ENCODE assay signal across 2 cellular contexts in genomic region chr3:32947466-32948238, GRCh38.
TF ChIP-seq lines count a peak whose summit lies in the region.

No MANE protein-coding gene starts in this region.

TF ChIP-seq in WTC11, 78 proteins besides CTCF, POLR2A, EP300 and RAD21 (continued from another document):
- TF ChIP-seq IRF1 (CRISPR knock-in tag; IDR thresholded peaks at IDR 0.05), result no peak

TF ChIP-seq in HepG2, 621 proteins besides CTCF, POLR2A, EP300 and RAD21 (continued from another document and continues in another):
- TF ChIP-seq MLX (CRISPR knock-in tag; IDR thresholded peaks at IDR 0.05) (no peak), ZBTB21 (CRISPR knock-in tag; IDR thresholded peaks at IDR 0.05) (no peak), MIER2 (CRISPR knock-in tag; IDR thresholded peaks at IDR 0.05) (peak; percentile 40), NCOA5 (CRISPR knock-in tag; IDR thresholded peaks at IDR 0.05) (no peak), MZF1 (CRISPR knock-in tag; IDR thresholded peaks at IDR 0.05; ENCODE audit: borderline replicate concordance) (no peak), KDM5B (CRISPR knock-in tag; IDR thresholded peaks at IDR 0.05; ENCODE audit: borderline replicate concordance) (no peak), ZBTB38 (CRISPR knock-in tag; IDR thresholded peaks at IDR 0.05) (no peak), HNF4A (CRISPR knock-in tag; IDR thresholded peaks at IDR 0.05) (peak; percentile 45; the same call in 1 of the 2 replicates), KAT2B (IDR thresholded peaks at IDR 0.05; ENCODE audit: borderline replicate concordance, low read depth, low read length) (no peak), MEIS2 (CRISPR knock-in tag; IDR thresholded peaks at IDR 0.05) (no peak), ZGPAT (CRISPR knock-in tag; IDR thresholded peaks at IDR 0.05) (0 out of 2 replicates have a peak, but pooled peaks have one; percentile 43), CREB1 (IDR thresholded peaks at IDR 0.05) (no peak), CREB1 (CRISPR knock-in tag; IDR thresholded peaks at IDR 0.05) (no peak), NKX3-1 (CRISPR knock-in tag; IDR thresholded peaks at IDR 0.05) (no peak), TRIM24 (CRISPR knock-in tag; IDR thresholded peaks at IDR 0.05) (no peak), STAG1 (CRISPR knock-in tag; IDR thresholded peaks at IDR 0.05) (peak; percentile 99), ARNT2 (CRISPR knock-in tag; IDR thresholded peaks at IDR 0.05; ENCODE audit: low read depth) (peak; percentile 31; the same call in 1 of the 2 replicates), KDM4B (CRISPR knock-in tag; IDR thresholded peaks at IDR 0.05) (no peak), ZNF3 (CRISPR knock-in tag; IDR thresholded peaks at IDR 0.05) (no peak), BHLHE40 (IDR thresholded peaks at IDR 0.05; ENCODE audit: low read length) (peak; percentile 30; the same call in 1 of the 2 replicates), SRY (CRISPR knock-in tag; IDR thresholded peaks at IDR 0.05) (no peak), SP5 (CRISPR knock-in tag; IDR thresholded peaks at IDR 0.05; ENCODE audit: borderline replicate concordance, low read depth) (no peak), AGO2 (optimal IDR thresholded peaks at IDR 0.05; ENCODE audit: low read depth, low read length) (no peak), FOXA3 (CRISPR knock-in tag; IDR thresholded peaks at IDR 0.05) (peak; percentile 53; the same call in 1 of the 2 replicates), JUN (CRISPR knock-in tag; IDR thresholded peaks at IDR 0.05) (no peak), ZNF75D (CRISPR knock-in tag; IDR thresholded peaks at IDR 0.05; ENCODE audit: borderline replicate concordance) (no peak), TIGD3 (CRISPR knock-in tag; IDR thresholded peaks at IDR 0.05; ENCODE audit: borderline replicate concordance) (no peak), BATF2 (CRISPR knock-in tag; IDR thresholded peaks at IDR 0.05) (no peak), ZSCAN31 (CRISPR knock-in tag; IDR thresholded peaks at IDR 0.05; ENCODE audit: low read depth) (0 out of 2 replicates have a peak, but pooled peaks have one; percentile 24), ZNF564 (CRISPR knock-in tag; IDR thresholded peaks at IDR 0.05) (no peak), ZNF839 (CRISPR knock-in tag; IDR thresholded peaks at IDR 0.05; ENCODE audit: borderline replicate concordance) (no peak), ZNF761 (CRISPR knock-in tag; conservative IDR thresholded peaks at IDR 0.05) (0 out of 2 replicates have a peak, but pooled peaks have one; percentile 48), ELF4 (CRISPR knock-in tag; IDR thresholded peaks at IDR 0.05; ENCODE audit: borderline replicate concordance) (no peak), MYNN (CRISPR knock-in tag; IDR thresholded peaks at IDR 0.05; ENCODE audit: low read depth) (no peak), ZNF607 (CRISPR knock-in tag; IDR thresholded peaks at IDR 0.05; ENCODE audit: borderline replicate concordance) (no peak), FUBP1 (CRISPR knock-in tag; IDR thresholded peaks at IDR 0.05; ENCODE audit: borderline replicate concordance) (no peak), ZBTB20 (CRISPR knock-in tag; IDR thresholded peaks at IDR 0.05; ENCODE audit: borderline replicate concordance, low read depth) (no peak), ONECUT2 (CRISPR knock-in tag; IDR thresholded peaks at IDR 0.05) (no peak), FLYWCH1 (CRISPR knock-in tag; IDR thresholded peaks at IDR 0.05) (no peak), NAIF1 (CRISPR knock-in tag; IDR thresholded peaks at IDR 0.05; ENCODE audit: borderline replicate concordance) (no peak), ZNF792 (CRISPR knock-in tag; IDR thresholded peaks at IDR 0.05) (no peak), EED (CRISPR knock-in tag; IDR thresholded peaks at IDR 0.05) (no peak), POLR2AphosphoS2 (IDR thresholded peaks at IDR 0.05; ENCODE audit: low read depth, low read length) (no peak), HOXA9 (CRISPR knock-in tag; IDR thresholded peaks at IDR 0.05; ENCODE audit: borderline replicate concordance) (0 out of 2 replicates have a peak, but pooled peaks have one; percentile 25), ZNF691 (CRISPR knock-in tag; IDR thresholded peaks at IDR 0.05; ENCODE audit: borderline replicate concordance, low read depth) (no peak), PRPF4 (IDR thresholded peaks at IDR 0.05; ENCODE audit: low read depth, low read length, poor library complexity, severe bottlenecking) (no peak), NFE2L2 (IDR thresholded peaks at IDR 0.05; ENCODE audit: low read length) (no peak), ZNF546 (CRISPR knock-in tag; conservative IDR thresholded peaks at IDR 0.05) (no peak), ATF7-NPFF (CRISPR knock-in tag; IDR thresholded peaks at IDR 0.05; ENCODE audit: low read depth) (no peak), ZNF556 (CRISPR knock-in tag; IDR thresholded peaks at IDR 0.05; ENCODE audit: borderline replicate concordance) (peak; percentile 38; the same call in 1 of the 2 replicates), GATA4 (IDR thresholded peaks at IDR 0.05; ENCODE audit: borderline replicate concordance, low read depth) (no peak), ZSCAN21 (CRISPR knock-in tag; IDR thresholded peaks at IDR 0.05; ENCODE audit: borderline replicate concordance) (no peak), SP2 (CRISPR knock-in tag; IDR thresholded peaks at IDR 0.05) (no peak), WIZ (CRISPR knock-in tag; IDR thresholded peaks at IDR 0.05) (no peak), SRSF4 (IDR thresholded peaks at IDR 0.05; ENCODE audit: low read depth, low read length, poor library complexity, severe bottlenecking) (no peak), KAT8 (CRISPR knock-in tag; IDR thresholded peaks at IDR 0.05) (0 out of 2 replicates have a peak, but pooled peaks have one; percentile 53), U2AF1 (optimal IDR thresholded peaks at IDR 0.05; ENCODE audit: low read depth, low read length) (no peak)
- TF ChIP-seq, protein P1, sequence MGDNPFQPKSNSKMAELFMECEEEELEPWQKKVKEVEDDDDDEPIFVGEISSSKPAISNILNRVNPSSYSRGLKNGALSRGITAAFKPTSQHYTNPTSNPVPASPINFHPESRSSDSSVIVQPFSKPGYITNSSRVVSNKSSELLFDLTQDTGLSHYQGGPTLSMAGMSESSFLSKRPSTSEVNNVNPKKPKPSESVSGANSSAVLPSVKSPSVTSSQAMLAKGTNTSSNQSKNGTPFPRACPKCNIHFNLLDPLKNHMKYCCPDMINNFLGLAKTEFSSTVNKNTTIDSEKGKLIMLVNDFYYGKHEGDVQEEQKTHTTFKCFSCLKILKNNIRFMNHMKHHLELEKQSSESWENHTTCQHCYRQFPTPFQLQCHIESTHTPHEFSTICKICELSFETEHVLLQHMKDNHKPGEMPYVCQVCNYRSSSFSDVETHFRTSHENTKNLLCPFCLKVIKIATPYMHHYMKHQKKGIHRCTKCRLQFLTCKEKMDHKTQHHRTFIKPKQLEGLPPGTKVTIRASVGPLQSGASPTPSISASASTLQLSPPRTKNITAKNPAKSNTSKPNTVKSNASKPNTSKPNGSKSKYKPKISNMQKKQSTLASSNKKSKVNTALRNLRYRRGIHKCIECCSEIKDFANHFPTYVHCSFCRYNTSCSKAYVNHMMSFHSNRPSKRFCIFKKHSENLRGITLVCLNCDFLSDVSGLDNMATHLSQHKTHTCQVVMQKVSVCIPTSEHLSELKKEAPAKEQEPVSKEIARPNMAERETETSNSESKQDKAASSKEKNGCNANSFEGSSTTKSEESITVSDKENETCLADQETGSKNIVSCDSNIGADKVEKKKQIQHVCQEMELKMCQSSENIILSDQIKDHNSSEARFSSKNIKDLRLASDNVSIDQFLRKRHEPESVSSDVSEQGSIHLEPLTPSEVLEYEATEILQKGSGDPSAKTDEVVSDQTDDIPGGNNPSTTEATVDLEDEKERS (CRISPR knock-in tag; IDR thresholded peaks at IDR 0.05), result no peak
- TF ChIP-seq, protein P2, sequence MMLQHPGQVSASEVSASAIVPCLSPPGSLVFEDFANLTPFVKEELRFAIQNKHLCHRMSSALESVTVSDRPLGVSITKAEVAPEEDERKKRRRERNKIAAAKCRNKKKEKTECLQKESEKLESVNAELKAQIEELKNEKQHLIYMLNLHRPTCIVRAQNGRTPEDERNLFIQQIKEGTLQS (CRISPR knock-in tag; IDR thresholded peaks at IDR 0.05), result no peak
- TF ChIP-seq, protein P3, sequence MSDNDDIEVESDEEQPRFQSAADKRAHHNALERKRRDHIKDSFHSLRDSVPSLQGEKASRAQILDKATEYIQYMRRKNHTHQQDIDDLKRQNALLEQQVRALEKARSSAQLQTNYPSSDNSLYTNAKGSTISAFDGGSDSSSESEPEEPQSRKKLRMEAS (IDR thresholded peaks at IDR 0.05), result peak; percentile 69; the same call in 1 of the 2 replicates
- TF ChIP-seq, protein P4, sequence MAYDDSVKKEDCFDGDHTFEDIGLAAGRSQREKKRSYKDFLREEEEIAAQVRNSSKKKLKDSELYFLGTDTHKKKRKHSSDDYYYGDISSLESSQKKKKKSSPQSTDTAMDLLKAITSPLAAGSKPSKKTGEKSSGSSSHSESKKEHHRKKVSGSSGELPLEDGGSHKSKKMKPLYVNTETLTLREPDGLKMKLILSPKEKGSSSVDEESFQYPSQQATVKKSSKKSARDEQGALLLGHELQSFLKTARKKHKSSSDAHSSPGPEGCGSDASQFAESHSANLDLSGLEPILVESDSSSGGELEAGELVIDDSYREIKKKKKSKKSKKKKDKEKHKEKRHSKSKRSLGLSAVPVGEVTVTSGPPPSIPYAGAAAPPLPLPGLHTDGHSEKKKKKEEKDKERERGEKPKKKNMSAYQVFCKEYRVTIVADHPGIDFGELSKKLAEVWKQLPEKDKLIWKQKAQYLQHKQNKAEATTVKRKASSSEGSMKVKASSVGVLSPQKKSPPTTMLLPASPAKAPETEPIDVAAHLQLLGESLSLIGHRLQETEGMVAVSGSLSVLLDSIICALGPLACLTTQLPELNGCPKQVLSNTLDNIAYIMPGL (CRISPR knock-in tag; IDR thresholded peaks at IDR 0.05; ENCODE audit: borderline replicate concordance in 1 of 2, low read depth in 1 of 2), result peak; percentile 49 to 57; a peak in 2 of 4 replicates
- TF ChIP-seq, protein P5, sequence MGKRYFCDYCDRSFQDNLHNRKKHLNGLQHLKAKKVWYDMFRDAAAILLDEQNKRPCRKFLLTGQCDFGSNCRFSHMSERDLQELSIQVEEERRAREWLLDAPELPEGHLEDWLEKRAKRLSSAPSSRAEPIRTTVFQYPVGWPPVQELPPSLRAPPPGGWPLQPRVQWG (CRISPR knock-in tag; IDR thresholded peaks at IDR 0.05; ENCODE audit: borderline replicate concordance, low read depth), result no peak
- TF ChIP-seq, protein P6, sequence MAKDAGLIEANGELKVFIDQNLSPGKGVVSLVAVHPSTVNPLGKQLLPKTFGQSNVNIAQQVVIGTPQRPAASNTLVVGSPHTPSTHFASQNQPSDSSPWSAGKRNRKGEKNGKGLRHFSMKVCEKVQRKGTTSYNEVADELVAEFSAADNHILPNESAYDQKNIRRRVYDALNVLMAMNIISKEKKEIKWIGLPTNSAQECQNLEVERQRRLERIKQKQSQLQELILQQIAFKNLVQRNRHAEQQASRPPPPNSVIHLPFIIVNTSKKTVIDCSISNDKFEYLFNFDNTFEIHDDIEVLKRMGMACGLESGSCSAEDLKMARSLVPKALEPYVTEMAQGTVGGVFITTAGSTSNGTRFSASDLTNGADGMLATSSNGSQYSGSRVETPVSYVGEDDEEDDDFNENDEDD (CRISPR knock-in tag; IDR thresholded peaks at IDR 0.05; ENCODE audit: borderline replicate concordance), result no peak
